In the genomic region with DNA sequence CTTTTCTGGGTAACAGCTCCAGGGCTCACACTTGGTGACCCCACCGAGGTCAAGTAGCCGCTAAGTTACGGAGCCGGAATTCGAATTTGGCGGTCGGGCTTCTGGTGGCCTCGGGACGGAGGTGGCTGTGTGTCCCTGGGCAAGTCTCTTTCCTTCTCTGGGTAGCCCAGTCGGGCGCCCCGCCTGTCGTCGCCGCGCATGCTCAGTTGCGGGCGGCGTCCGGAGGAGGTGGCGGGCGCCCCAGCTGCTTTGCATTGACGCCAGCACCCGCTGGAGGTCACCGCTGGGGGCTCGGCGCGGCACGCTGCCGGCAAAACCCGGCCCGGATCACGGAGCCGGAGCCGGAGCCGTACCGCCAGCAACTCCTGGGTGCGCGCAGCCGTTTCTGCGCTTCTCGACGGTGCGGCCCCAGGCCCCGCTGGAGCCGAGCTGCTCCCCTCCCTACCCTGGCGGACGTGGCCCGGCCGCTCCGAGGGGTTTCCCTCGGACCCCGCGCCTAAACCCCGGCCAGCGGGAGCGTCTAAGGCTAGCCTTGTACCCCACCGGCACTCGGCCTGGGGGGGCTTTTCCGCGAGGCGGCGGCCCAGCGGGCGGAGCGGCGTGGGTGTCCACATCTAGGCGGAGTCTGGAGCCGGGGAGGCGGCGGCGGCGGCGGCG, we compare ENCODE assay signal across 1 cellular context.
TF ChIP-seq lines count a peak whose summit lies in the region.

No MANE protein-coding gene starts in this region.

TF ChIP-seq in HepG2, 621 proteins besides CTCF, POLR2A, EP300 and RAD21 (continued from another document and continues in another):
- TF ChIP-seq HNF1B (CRISPR knock-in tag; IDR thresholded peaks at IDR 0.05) (peak; percentile 74), ZNF468 (CRISPR knock-in tag; IDR thresholded peaks at IDR 0.05) (no peak), SUZ12 (IDR thresholded peaks at IDR 0.05; ENCODE audit: low read depth, low read length) (no peak), SNAI1 (CRISPR knock-in tag; IDR thresholded peaks at IDR 0.05; ENCODE audit: borderline replicate concordance) (peak; percentile 83; the same call in 1 of the 2 replicates), EED (CRISPR knock-in tag; IDR thresholded peaks at IDR 0.05) (no peak), PTBP1 (IDR thresholded peaks at IDR 0.05; ENCODE audit: low read depth, low read length, poor library complexity, severe bottlenecking) (no peak), PCBP1 (IDR thresholded peaks at IDR 0.05; ENCODE audit: borderline replicate concordance, low read depth, low read length) (no peak), MED13 (CRISPR knock-in tag; IDR thresholded peaks at IDR 0.05) (peak; percentile 60), KAT8 (CRISPR knock-in tag; IDR thresholded peaks at IDR 0.05) (peak; percentile 84), IRX3 (CRISPR knock-in tag; IDR thresholded peaks at IDR 0.05; ENCODE audit: borderline replicate concordance, low read depth) (no peak), ZNF678 (CRISPR knock-in tag; IDR thresholded peaks at IDR 0.05) (no peak), ZSCAN29 (CRISPR knock-in tag; conservative IDR thresholded peaks at IDR 0.05) (no peak), REXO4 (CRISPR knock-in tag; IDR thresholded peaks at IDR 0.05; ENCODE audit: borderline replicate concordance) (no peak), ZNF749 (CRISPR knock-in tag; IDR thresholded peaks at IDR 0.05; ENCODE audit: borderline replicate concordance) (no peak; the same call in 1 of the 2 replicates), ZNF33A (CRISPR knock-in tag; IDR thresholded peaks at IDR 0.05; ENCODE audit: borderline replicate concordance) (no peak; the same call in 1 of the 2 replicates), THAP11 (CRISPR knock-in tag; IDR thresholded peaks at IDR 0.05) (peak; percentile 73), FOXO1 (CRISPR knock-in tag; IDR thresholded peaks at IDR 0.05) (peak; percentile 74), PRPF4 (IDR thresholded peaks at IDR 0.05; ENCODE audit: low read depth, low read length, poor library complexity, severe bottlenecking) (no peak), JUNB (CRISPR knock-in tag; IDR thresholded peaks at IDR 0.05; ENCODE audit: borderline replicate concordance) (no peak), ZBTB8A (CRISPR knock-in tag; IDR thresholded peaks at IDR 0.05; ENCODE audit: borderline replicate concordance, low read depth) (no peak), ZNF331 (CRISPR knock-in tag; IDR thresholded peaks at IDR 0.05) (peak; percentile 40; the same call in 1 of the 2 replicates), MXI1 (IDR thresholded peaks at IDR 0.05; ENCODE audit: borderline replicate concordance, low read depth, low read length) (no peak; the same call in 2 of the 3 replicates), U2AF2 (IDR thresholded peaks at IDR 0.05; ENCODE audit: low read depth, low read length) (no peak), ZNF589 (CRISPR knock-in tag; conservative IDR thresholded peaks at IDR 0.05) (peak; percentile 75; the same call in 1 of the 2 replicates), HDAC6 (IDR thresholded peaks at IDR 0.05; ENCODE audit: low read depth, low read length) (no peak), ZNF34 (CRISPR knock-in tag; IDR thresholded peaks at IDR 0.05; ENCODE audit: borderline replicate concordance) (no peak), ZNF777 (CRISPR knock-in tag; IDR thresholded peaks at IDR 0.05) (peak; percentile 100), MYC (CRISPR knock-in tag; IDR thresholded peaks at IDR 0.05; ENCODE audit: borderline replicate concordance) (peak; percentile 43; the same call in 1 of the 2 replicates), GRHL1 (CRISPR knock-in tag; conservative IDR thresholded peaks at IDR 0.05) (no peak), HMG20B (CRISPR knock-in tag; conservative IDR thresholded peaks at IDR 0.05) (no peak), HMG20A (CRISPR knock-in tag; IDR thresholded peaks at IDR 0.05; ENCODE audit: borderline replicate concordance) (no peak), EEA1 (CRISPR knock-in tag; IDR thresholded peaks at IDR 0.05; ENCODE audit: borderline replicate concordance) (no peak; the same call in 1 of the 2 replicates), PHF5A (CRISPR knock-in tag; IDR thresholded peaks at IDR 0.05; ENCODE audit: low read depth, unreplicated experiment) (peak; percentile 48), KDM3A (CRISPR knock-in tag; IDR thresholded peaks at IDR 0.05; ENCODE audit: low read depth) (peak; percentile 89), ZNF276 (CRISPR knock-in tag; IDR thresholded peaks at IDR 0.05; ENCODE audit: low read depth) (no peak), NR2F6 (IDR thresholded peaks at IDR 0.05) (0 out of 2 replicates have a peak, but pooled peaks have one; percentile 59), NR2F6 (CRISPR knock-in tag; IDR thresholded peaks at IDR 0.05) (peak; percentile 96), KLF15 (CRISPR knock-in tag; IDR thresholded peaks at IDR 0.05; ENCODE audit: borderline replicate concordance) (no peak), ZNF343 (CRISPR knock-in tag; IDR thresholded peaks at IDR 0.05) (no peak), SP2 (CRISPR knock-in tag; IDR thresholded peaks at IDR 0.05) (peak; percentile 56; the same call in 1 of the 2 replicates)
- TF ChIP-seq, protein P1, sequence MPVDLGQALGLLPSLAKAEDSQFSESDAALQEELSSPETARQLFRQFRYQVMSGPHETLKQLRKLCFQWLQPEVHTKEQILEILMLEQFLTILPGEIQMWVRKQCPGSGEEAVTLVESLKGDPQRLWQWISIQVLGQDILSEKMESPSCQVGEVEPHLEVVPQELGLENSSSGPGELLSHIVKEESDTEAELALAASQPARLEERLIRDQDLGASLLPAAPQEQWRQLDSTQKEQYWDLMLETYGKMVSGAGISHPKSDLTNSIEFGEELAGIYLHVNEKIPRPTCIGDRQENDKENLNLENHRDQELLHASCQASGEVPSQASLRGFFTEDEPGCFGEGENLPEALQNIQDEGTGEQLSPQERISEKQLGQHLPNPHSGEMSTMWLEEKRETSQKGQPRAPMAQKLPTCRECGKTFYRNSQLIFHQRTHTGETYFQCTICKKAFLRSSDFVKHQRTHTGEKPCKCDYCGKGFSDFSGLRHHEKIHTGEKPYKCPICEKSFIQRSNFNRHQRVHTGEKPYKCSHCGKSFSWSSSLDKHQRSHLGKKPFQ (CRISPR knock-in tag; IDR thresholded peaks at IDR 0.05; ENCODE audit: insufficient replicate concordance) = no peak
- TF ChIP-seq, protein P2, sequence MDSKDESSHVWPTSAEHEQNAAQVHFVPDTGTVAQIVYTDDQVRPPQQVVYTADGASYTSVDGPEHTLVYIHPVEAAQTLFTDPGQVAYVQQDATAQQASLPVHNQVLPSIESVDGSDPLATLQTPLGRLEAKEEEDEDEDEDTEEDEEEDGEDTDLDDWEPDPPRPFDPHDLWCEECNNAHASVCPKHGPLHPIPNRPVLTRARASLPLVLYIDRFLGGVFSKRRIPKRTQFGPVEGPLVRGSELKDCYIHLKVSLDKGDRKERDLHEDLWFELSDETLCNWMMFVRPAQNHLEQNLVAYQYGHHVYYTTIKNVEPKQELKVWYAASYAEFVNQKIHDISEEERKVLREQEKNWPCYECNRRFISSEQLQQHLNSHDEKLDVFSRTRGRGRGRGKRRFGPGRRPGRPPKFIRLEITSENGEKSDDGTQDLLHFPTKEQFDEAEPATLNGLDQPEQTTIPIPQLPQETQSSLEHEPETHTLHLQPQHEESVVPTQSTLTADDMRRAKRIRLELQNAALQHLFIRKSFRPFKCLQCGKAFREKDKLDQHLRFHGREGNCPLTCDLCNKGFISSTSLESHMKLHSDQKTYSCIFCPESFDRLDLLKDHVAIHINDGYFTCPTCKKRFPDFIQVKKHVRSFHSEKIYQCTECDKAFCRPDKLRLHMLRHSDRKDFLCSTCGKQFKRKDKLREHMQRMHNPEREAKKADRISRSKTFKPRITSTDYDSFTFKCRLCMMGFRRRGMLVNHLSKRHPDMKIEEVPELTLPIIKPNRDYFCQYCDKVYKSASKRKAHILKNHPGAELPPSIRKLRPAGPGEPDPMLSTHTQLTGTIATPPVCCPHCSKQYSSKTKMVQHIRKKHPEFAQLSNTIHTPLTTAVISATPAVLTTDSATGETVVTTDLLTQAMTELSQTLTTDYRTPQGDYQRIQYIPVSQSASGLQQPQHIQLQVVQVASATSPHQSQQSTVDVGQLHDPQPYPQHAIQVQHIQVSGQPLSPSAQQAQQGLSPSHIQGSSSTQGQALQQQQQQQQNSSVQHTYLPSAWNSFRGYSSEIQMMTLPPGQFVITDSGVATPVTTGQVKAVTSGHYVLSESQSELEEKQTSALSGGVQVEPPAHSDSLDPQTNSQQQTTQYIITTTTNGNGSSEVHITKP (CRISPR knock-in tag; IDR thresholded peaks at IDR 0.05; ENCODE audit: low read depth) = peak; percentile 47; the same call in 1 of the 2 replicates
- TF ChIP-seq, protein P3, sequence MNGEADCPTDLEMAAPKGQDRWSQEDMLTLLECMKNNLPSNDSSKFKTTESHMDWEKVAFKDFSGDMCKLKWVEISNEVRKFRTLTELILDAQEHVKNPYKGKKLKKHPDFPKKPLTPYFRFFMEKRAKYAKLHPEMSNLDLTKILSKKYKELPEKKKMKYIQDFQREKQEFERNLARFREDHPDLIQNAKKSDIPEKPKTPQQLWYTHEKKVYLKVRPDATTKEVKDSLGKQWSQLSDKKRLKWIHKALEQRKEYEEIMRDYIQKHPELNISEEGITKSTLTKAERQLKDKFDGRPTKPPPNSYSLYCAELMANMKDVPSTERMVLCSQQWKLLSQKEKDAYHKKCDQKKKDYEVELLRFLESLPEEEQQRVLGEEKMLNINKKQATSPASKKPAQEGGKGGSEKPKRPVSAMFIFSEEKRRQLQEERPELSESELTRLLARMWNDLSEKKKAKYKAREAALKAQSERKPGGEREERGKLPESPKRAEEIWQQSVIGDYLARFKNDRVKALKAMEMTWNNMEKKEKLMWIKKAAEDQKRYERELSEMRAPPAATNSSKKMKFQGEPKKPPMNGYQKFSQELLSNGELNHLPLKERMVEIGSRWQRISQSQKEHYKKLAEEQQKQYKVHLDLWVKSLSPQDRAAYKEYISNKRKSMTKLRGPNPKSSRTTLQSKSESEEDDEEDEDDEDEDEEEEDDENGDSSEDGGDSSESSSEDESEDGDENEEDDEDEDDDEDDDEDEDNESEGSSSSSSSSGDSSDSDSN (CRISPR knock-in tag; IDR thresholded peaks at IDR 0.05) = peak; percentile 94
- TF ChIP-seq, protein P4, sequence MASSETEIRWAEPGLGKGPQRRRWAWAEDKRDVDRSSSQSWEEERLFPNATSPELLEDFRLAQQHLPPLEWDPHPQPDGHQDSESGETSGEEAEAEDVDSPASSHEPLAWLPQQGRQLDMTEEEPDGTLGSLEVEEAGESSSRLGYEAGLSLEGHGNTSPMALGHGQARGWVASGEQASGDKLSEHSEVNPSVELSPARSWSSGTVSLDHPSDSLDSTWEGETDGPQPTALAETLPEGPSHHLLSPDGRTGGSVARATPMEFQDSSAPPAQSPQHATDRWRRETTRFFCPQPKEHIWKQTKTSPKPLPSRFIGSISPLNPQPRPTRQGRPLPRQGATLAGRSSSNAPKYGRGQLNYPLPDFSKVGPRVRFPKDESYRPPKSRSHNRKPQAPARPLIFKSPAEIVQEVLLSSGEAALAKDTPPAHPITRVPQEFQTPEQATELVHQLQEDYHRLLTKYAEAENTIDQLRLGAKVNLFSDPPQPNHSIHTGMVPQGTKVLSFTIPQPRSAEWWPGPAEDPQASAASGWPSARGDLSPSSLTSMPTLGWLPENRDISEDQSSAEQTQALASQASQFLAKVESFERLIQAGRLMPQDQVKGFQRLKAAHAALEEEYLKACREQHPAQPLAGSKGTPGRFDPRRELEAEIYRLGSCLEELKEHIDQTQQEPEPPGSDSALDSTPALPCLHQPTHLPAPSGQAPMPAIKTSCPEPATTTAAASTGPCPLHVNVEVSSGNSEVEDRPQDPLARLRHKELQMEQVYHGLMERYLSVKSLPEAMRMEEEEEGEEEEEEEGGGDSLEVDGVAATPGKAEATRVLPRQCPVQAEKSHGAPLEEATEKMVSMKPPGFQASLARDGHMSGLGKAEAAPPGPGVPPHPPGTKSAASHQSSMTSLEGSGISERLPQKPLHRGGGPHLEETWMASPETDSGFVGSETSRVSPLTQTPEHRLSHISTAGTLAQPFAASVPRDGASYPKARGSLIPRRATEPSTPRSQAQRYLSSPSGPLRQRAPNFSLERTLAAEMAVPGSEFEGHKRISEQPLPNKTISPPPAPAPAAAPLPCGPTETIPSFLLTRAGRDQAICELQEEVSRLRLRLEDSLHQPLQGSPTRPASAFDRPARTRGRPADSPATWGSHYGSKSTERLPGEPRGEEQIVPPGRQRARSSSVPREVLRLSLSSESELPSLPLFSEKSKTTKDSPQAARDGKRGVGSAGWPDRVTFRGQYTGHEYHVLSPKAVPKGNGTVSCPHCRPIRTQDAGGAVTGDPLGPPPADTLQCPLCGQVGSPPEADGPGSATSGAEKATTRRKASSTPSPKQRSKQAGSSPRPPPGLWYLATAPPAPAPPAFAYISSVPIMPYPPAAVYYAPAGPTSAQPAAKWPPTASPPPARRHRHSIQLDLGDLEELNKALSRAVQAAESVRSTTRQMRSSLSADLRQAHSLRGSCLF (CRISPR knock-in tag; IDR thresholded peaks at IDR 0.05; ENCODE audit: borderline replicate concordance) = no peak
